Comparison of ENCODE assay signal across 8 cellular contexts in the genomic region with DNA sequence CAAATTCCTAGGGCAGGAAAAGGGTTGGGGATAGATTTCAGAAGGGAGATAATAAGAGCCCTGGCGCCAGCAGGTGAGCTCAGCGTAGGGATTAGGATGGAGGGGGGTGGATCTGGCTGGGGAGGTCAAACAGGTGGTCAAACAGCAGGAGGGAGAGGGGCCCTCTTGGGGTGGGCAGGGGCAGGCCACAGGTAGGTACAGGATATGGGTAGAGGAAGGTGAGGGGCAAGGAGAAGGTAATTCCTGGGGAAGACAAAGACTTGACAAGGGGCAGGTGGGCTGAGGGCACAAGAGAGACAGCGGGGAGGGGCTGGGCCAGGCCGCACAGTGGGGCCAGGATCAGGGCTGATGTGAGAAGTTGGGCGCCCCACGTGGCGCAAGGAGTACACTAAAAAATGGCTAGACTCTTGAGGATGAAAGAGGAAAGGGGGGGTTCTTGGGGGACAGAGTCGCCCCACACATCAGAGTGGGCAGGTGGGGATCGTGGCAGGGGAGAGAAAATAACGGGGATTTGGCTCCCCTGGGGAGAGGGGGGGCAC. TPM values are rescaled to one million over a fixed set of nuclear protein-coding genes. Genes with fewer than 3 reads are reported as not detected.
DNase-seq lines count a peak whose midpoint lies in the region; ATAC-seq and TF ChIP-seq lines count a peak whose summit lies in the region.

No MANE protein-coding gene starts in this region.

- H3K9me3 ChIP-seq in neutrophil = no peaks in the 10 kb centered on the region

- H3K36me3 Mint-ChIP-seq in activated T-cell treated with anti-CD3 and anti-CD28 coated beads, Interleukin-2, amount 50 U/mL, for 72 hours (ENCODE audit: insufficient read depth in 2 of 2) = peaks cover 8 to 41% of the 10 kb centered on the region in 2 donors

- peak overlapping the region; percentile 96 to 99 for H3K4me3 Mint-ChIP-seq in activated T-cell treated with anti-CD3 and anti-CD28 coated beads, Interleukin-2, amount 50 U/mL, for 72 hours

- peak overlapping the region; percentile 94 for H3K27ac ChIP-seq in neutrophil

- H3K4me1 Mint-ChIP-seq in activated T-cell treated with anti-CD3 and anti-CD28 coated beads, Interleukin-2, amount 50 U/mL, for 72 hours (ENCODE audit: low read depth) = peaks cover 62% of the 10 kb centered on the region

- no peaks in the 10 kb centered on the region for H3K27me3 ChIP-seq in neutrophil

- no peaks in the 10 kb centered on the region for H3K27me3 Mint-ChIP-seq in activated T-cell treated with anti-CD3 and anti-CD28 coated beads, Interleukin-2, amount 50 U/mL, for 72 hours (ENCODE audit: low read depth)

- H3K27ac Mint-ChIP-seq in activated T-cell treated with anti-CD3 and anti-CD28 coated beads, Interleukin-2, amount 50 U/mL, for 72 hours = peak overlapping the region; percentile 96

- H3K4me3 ChIP-seq in fibroblast of pulmonary artery (replicated peaks; ENCODE audit: low read depth, low read length) (peak overlapping the region; percentile 90), neutrophil (ENCODE audit: low read depth in 1 of 2, low read length in 1 of 2) (peak overlapping the region; percentile 90 to 100)

- TF ChIP-seq CTCF in fibroblast of pulmonary artery (IDR thresholded peaks at IDR 0.05; ENCODE audit: low read length, missing control alignments) = peak; percentile 24
- no peak for TF ChIP-seq CTCF in neutrophil (IDR thresholded peaks at IDR 0.05)

- ATAC-seq in activated T-cell treated with anti-CD3 and anti-CD28 coated beads, Interleukin-2, amount 50 U/mL, for 72 hours (replicated peaks in 1 of 2) = no peak

- peaks cover 29% of the 10 kb centered on the region for H3K36me3 ChIP-seq in neutrophil

- no peaks in the 10 kb centered on the region for H3K9me3 Mint-ChIP-seq in activated T-cell treated with anti-CD3 and anti-CD28 coated beads, Interleukin-2, amount 50 U/mL, for 72 hours

- peaks cover 37 to 39% of the 10 kb centered on the region in 2 experiments for H3K4me1 ChIP-seq in neutrophil (ENCODE audit: control insufficient read depth in 1 of 2, insufficient read depth in 1 of 2, low read depth in 1 of 2, low read length in 1 of 2)

- peak; percentile 52 for DNase-seq in activated gamma-delta T cell treated with Interleukin-2 at 50 U/mL for 16 hours
- no peak for DNase-seq in activated gamma-delta T cell (lab: John Stamatoyannopoulos, UW)
- peak; percentile 47 to 70 for DNase-seq in NOMO-1 (lab: John Stamatoyannopoulos, UW; ENCODE audit: unreplicated experiment in 2 of 2)
- peak; percentile 56 to 72 for DNase-seq in activated T-cell treated with anti-CD3 and anti-CD28 coated beads, Interleukin-2, amount 50 U/mL, for 72 hours
- DNase-seq in fibroblast of pulmonary artery (ENCODE audit: low read depth) = peak; percentile 32
- no peak for DNase-seq in GOT3 (lab: John Stamatoyannopoulos, UW)
- no peak for DNase-seq in ureter (ENCODE audit: low spot score)

RNA-seq across cellular contexts. Expression of a gene that starts 0.7 kb away (rescaled TPM):
- total RNA-seq in activated T-cell treated with anti-CD3 and anti-CD28 coated beads, Interleukin-2, amount 50 U/mL, for 72 hours = 10 to 100 TPM; 48.4 to 61.7 TPM
- total RNA-seq in ureter = 32.5 TPM

RNA-seq across cellular contexts. Expression of a gene that starts 3.7 kb away (rescaled TPM):
- total RNA-seq in activated T-cell treated with anti-CD3 and anti-CD28 coated beads, Interleukin-2, amount 50 U/mL, for 72 hours = 10 to 100 TPM; 69.6 to 72.8 TPM
- total RNA-seq in ureter = 5.4 TPM

RNA-seq across cellular contexts. Expression of a gene that starts 21.4 kb away (rescaled TPM):
- 10 to 100 TPM; 35.4 to 37.0 TPM for total RNA-seq in activated T-cell treated with anti-CD3 and anti-CD28 coated beads, Interleukin-2, amount 50 U/mL, for 72 hours
- total RNA-seq in ureter = 36.7 TPM

RNA-seq across cellular contexts. Expression of a gene that starts 22.0 kb away (rescaled TPM):
- not detected for total RNA-seq in activated T-cell treated with anti-CD3 and anti-CD28 coated beads, Interleukin-2, amount 50 U/mL, for 72 hours
- 81.4 TPM for total RNA-seq in ureter

RNA-seq across cellular contexts. Expression of a gene that starts 47.9 kb away (rescaled TPM):
- 1 to 10 TPM in 1 of 2 donors, under 1 TPM in 1; 0.19 to 1.8 TPM for total RNA-seq in activated T-cell treated with anti-CD3 and anti-CD28 coated beads, Interleukin-2, amount 50 U/mL, for 72 hours
- total RNA-seq in ureter = 4.6 TPM

Comparison
In these comparisons a context has a peak if more than half of its experiments do, and no peak if none do; other contexts are left out.
1. DNase-seq: peak in activated gamma-delta T cell treated with Interleukin-2 at 50 U/mL for 16 hours (single experiment), NOMO-1 (2 of 2), activated T-cell treated with anti-CD3 and anti-CD28 coated beads, Interleukin-2, amount 50 U/mL, for 72 hours (2 of 2) and fibroblast of pulmonary artery (single experiment); none in activated gamma-delta T cell (single experiment), GOT3 (single experiment) and ureter (single experiment).
2. RNA of a gene that starts 3.7 kb away (total RNA-seq): 69.6 to 72.8 TPM in activated T-cell treated with anti-CD3 and anti-CD28 coated beads, Interleukin-2, amount 50 U/mL, for 72 hours; 5.4 TPM in ureter (single experiment); every median in the first group is over 10 times any median in the second.